ENCODE assay signal across 24 cellular contexts in genomic region chr3:104631254-104631653, GRCh38.
"Had no signal": no experiment of that assay in that cellular context is flagged by ENCODE, and none has a peak within 500 bp of the region (broad histone marks: within the 10 kb centered on the region; RNA-seq: fewer than 3 reads in every experiment).

No MANE protein-coding gene starts in this region.

- H3K36me3 ChIP-seq: MG63, SJSA1 had no signal

- ATAC-seq: HepG2 had no signal

- H3K27me3 ChIP-seq: MG63, SJSA1 had no signal

- DNase-seq: IMR-90, Karpas-422, KG1, MG63, NCI-H1092, NCI-H1105 treated with DMSO at 0.1 percent for 48 hours, NCI-H1417 treated with DMSO at 0.1 percent for 48 hours, NCI-H146, NCI-H1694 treated with DMSO at 0.1 percent for 48 hours, NCI-H1930, NCI-H2081, NCI-H2107, NCI-H226, NCI-H446, NCI-H510A, NCI-H524 treated with DMSO at 0.1 percent for 48 hours, NCI-H69, NCI-H774, Right ventricle myocardium superior, RPMI8226, SIG-M5 had no signal

- H3K9me3 ChIP-seq: SJSA1 had no signal

- H3K4me3 ChIP-seq: MG63, SJSA1, SK-N-MC had no signal

- H3K27ac ChIP-seq: SJSA1, SK-N-MC had no signal
